Comparison of ENCODE assay signal across 23 cellular contexts in the genomic region with DNA sequence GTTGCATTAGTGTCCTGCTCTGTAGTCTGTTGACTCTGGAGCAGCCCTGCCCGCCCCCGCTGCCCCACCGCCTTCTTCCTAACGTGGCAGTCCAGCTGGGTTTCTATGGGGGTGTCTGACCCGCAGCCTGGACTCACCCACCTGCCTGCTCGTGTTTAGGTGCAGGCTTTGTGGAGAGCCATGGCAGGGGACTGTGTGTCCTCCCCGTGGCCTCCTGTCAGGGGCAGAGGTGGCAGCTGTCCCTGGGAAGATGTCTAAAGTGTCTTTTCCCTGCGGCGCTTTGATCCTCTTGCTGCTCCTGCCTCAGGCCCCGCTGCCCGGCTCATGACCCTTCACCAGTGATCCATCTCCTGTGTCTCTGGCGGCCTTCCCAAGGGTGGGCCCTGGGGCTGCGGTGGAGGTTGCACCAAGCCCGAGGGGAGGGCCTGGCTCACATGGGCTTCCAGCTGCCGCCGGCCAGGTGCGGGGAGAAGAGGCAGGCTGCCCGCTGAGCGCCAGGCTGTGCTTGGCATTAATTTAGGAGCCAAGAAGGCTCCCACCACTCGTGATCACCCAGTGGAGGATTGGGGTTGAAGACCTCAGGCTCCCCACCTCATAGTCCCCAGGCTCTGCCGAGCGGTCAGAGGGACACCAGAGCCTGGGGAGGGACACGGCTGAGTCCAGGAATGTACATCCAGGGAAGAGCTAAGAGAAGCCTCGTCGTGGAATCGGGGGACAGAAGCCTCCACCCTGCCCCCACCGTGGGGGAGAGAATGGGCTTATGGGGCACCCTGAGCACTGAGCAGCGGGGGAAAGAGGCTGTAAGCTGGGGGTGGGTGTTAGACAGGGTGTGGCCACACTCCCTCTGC. TPM values are rescaled to one million over a fixed set of nuclear protein-coding genes. Genes with fewer than 3 reads are reported as not detected.
DNase-seq lines count a peak whose midpoint lies in the region; TF ChIP-seq lines count a peak whose summit lies in the region.
"Had no signal": no experiment of that assay in that cellular context is flagged by ENCODE, and none has a peak within 500 bp of the region (broad histone marks: within the 10 kb centered on the region; RNA-seq: fewer than 3 reads in every experiment).

No MANE protein-coding gene starts in this region.

- intact Hi-C loops in spleen (cut with DNase I; ENCODE audit: low total_unique reads): no loop called here

- H3K9me3 ChIP-seq in liver (ENCODE audit: control insufficient read depth in 4 of 4, low read length in 3 of 4) (no peaks in the 10 kb centered on the region), spleen (peaks cover 0 to 12% (median 9%) of the 10 kb centered on the region in 8 donors)
- H3K9me3 ChIP-seq: gastrocnemius medialis, prostate gland, transverse colon had no signal

- TF ChIP-seq RAD21 in liver (IDR thresholded peaks at IDR 0.05): peak in 1 of 2 donors; percentile 3

- H3K9ac ChIP-seq in liver (ENCODE audit: low read depth in 1 of 2, low read length in 2 of 2): peak overlapping the region in 1 of 2 donors; percentile 23

- WGBS in liver: 36% methylated on average over 28 of the region's 28 CpGs
- WGBS in spleen, 5 donors: 80 to 87% (median 85%) methylated on average over 18 to 28 of the region's 28 CpGs

- peak overlapping the region; percentile 5 to 81 (median 7) for H3K4me3 ChIP-seq in liver (ENCODE audit: low read depth in 1 of 3, low read length in 3 of 3)
- no peak overlapping the region for H3K4me3 ChIP-seq in spleen
- H3K4me3 ChIP-seq: gastrocnemius medialis, PC-9, prostate gland, SK-N-MC, smooth muscle cell, transverse colon had no signal

- H3K27me3 ChIP-seq in liver (ENCODE audit: control insufficient read depth in 4 of 4, insufficient read depth in 4 of 4, low read length in 3 of 4): no peaks in the 10 kb centered on the region
- H3K27me3 ChIP-seq in spleen (replicated peaks in 1 of 7): peaks cover 0 to 5% (median 0%) of the 10 kb centered on the region in 7 donors
- H3K27me3 ChIP-seq: transverse colon had no signal

- no peak for TF ChIP-seq POLR2A in spleen (IDR thresholded peaks at IDR 0.05)

- TF ChIP-seq CTCF in liver (IDR thresholded peaks at IDR 0.05; ENCODE audit: low read depth, low read length, missing input control) (no peak), spleen (IDR thresholded peaks at IDR 0.05 in 8 of 11, conservative IDR thresholded peaks at IDR 0.05 in 3 of 11) (no peak)

- H3K27ac ChIP-seq in liver (ENCODE audit: low read depth in 1 of 2, low read length in 2 of 2) (peak overlapping the region; percentile 61 to 69), spleen (no peak overlapping the region)
- H3K27ac ChIP-seq: 22Rv1, gastrocnemius medialis, PC-9, SK-N-MC, transverse colon had no signal

- H3K36me3 ChIP-seq in liver (ENCODE audit: control insufficient read depth in 4 of 4, insufficient read depth in 3 of 4, low read depth in 1 of 4, low read length in 3 of 4): no peaks in the 10 kb centered on the region
- H3K36me3 ChIP-seq in spleen: no peaks in the 10 kb centered on the region
- H3K36me3 ChIP-seq: gastrocnemius medialis, prostate gland, transverse colon had no signal

- peaks cover 20 to 63% (median 52%) of the 10 kb centered on the region in 4 donors for H3K4me1 ChIP-seq in liver (ENCODE audit: control insufficient read depth in 4 of 4, insufficient read depth in 4 of 4, low read length in 3 of 4)
- H3K4me1 ChIP-seq in spleen: peaks cover 0 to 12% (median 3%) of the 10 kb centered on the region in 6 donors
- H3K4me1 ChIP-seq: gastrocnemius medialis, prostate gland had no signal

- peak; percentile 61 for DNase-seq in DMS 273 (lab: John Stamatoyannopoulos, UW; ENCODE audit: unreplicated experiment)
- no peak for DNase-seq in DMS 273 treated with DMSO at 0.1 percent for 48 hours (lab: John Stamatoyannopoulos, UW)
- DNase-seq in amniotic epithelial cell (ENCODE audit: low read depth): peak; percentile 22
- peak; percentile 58 for DNase-seq in spleen
- no peak for DNase-seq in ecto neural progenitor cell (ENCODE audit: low spot score)
- DNase-seq in NCI-H2081 (lab: John Stamatoyannopoulos, UW): no peak
- no peak for DNase-seq in activated effector memory CD4-positive, alpha-beta T cell treated with Interleukin-2 at 50 U/mL for 16 hours
- DNase-seq: activated CD8-positive, alpha-beta T cell treated with anti-CD3 and anti-CD28 coated beads for 36 hours; activated naive CD4-positive, alpha-beta T cell treated with Interleukin-2 at 50 U/mL for 16 hours; activated T-cell treated with anti-CD3 and anti-CD28 coated beads, Interleukin-2, amount 50 U/mL, for 24 hours; AML-193; DND-41; gastrocnemius medialis; kidney glomerular epithelial cell; PC-9; stimulated activated CD4-positive, alpha-beta T cell treated with anti-CD3 and anti-CD28 coated beads, Interleukin-4, amount 100 ng/mL, for 1 hour; T-helper 9 cell; transverse colon had no signal

TF ChIP-seq in liver, 16 proteins besides CTCF, POLR2A, EP300 and RAD21:
- TF ChIP-seq, protein P1, sequence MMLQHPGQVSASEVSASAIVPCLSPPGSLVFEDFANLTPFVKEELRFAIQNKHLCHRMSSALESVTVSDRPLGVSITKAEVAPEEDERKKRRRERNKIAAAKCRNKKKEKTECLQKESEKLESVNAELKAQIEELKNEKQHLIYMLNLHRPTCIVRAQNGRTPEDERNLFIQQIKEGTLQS (IDR thresholded peaks at IDR 0.05): no peak
- TF ChIP-seq SP1 (IDR thresholded peaks at IDR 0.05): peak; percentile 71
- TF ChIP-seq HNF4G (IDR thresholded peaks at IDR 0.05): no peak
- peak; percentile 42 for TF ChIP-seq FOXA1 (IDR thresholded peaks at IDR 0.05)
- TF ChIP-seq GABPA (IDR thresholded peaks at IDR 0.05 in 1 of 2, conservative IDR thresholded peaks at IDR 0.05 in 1 of 2): no peak
- TF ChIP-seq EGR1 (IDR thresholded peaks at IDR 0.05; ENCODE audit: low read depth in 2 of 2): peak; percentile 95 to 97
- TF ChIP-seq, protein P2, sequence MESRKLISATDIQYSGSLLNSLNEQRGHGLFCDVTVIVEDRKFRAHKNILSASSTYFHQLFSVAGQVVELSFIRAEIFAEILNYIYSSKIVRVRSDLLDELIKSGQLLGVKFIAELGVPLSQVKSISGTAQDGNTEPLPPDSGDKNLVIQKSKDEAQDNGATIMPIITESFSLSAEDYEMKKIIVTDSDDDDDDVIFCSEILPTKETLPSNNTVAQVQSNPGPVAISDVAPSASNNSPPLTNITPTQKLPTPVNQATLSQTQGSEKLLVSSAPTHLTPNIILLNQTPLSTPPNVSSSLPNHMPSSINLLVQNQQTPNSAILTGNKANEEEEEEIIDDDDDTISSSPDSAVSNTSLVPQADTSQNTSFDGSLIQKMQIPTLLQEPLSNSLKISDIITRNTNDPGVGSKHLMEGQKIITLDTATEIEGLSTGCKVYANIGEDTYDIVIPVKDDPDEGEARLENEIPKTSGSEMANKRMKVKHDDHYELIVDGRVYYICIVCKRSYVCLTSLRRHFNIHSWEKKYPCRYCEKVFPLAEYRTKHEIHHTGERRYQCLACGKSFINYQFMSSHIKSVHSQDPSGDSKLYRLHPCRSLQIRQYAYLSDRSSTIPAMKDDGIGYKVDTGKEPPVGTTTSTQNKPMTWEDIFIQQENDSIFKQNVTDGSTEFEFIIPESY (IDR thresholded peaks at IDR 0.05): no peak
- TF ChIP-seq TAF1 (conservative IDR thresholded peaks at IDR 0.05): no peak
- peak; percentile 78 for TF ChIP-seq YY1 (IDR thresholded peaks at IDR 0.05)
- TF ChIP-seq RXRA (IDR thresholded peaks at IDR 0.05): peak; percentile 75 to 95
- TF ChIP-seq, protein P3, sequence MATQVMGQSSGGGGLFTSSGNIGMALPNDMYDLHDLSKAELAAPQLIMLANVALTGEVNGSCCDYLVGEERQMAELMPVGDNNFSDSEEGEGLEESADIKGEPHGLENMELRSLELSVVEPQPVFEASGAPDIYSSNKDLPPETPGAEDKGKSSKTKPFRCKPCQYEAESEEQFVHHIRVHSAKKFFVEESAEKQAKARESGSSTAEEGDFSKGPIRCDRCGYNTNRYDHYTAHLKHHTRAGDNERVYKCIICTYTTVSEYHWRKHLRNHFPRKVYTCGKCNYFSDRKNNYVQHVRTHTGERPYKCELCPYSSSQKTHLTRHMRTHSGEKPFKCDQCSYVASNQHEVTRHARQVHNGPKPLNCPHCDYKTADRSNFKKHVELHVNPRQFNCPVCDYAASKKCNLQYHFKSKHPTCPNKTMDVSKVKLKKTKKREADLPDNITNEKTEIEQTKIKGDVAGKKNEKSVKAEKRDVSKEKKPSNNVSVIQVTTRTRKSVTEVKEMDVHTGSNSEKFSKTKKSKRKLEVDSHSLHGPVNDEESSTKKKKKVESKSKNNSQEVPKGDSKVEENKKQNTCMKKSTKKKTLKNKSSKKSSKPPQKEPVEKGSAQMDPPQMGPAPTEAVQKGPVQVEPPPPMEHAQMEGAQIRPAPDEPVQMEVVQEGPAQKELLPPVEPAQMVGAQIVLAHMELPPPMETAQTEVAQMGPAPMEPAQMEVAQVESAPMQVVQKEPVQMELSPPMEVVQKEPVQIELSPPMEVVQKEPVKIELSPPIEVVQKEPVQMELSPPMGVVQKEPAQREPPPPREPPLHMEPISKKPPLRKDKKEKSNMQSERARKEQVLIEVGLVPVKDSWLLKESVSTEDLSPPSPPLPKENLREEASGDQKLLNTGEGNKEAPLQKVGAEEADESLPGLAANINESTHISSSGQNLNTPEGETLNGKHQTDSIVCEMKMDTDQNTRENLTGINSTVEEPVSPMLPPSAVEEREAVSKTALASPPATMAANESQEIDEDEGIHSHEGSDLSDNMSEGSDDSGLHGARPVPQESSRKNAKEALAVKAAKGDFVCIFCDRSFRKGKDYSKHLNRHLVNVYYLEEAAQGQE (IDR thresholded peaks at IDR 0.05): no peak
- peak; percentile 68 for TF ChIP-seq FOXA2 (IDR thresholded peaks at IDR 0.05)
- TF ChIP-seq, protein P4, sequence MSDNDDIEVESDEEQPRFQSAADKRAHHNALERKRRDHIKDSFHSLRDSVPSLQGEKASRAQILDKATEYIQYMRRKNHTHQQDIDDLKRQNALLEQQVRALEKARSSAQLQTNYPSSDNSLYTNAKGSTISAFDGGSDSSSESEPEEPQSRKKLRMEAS (IDR thresholded peaks at IDR 0.05): peak; percentile 62
- peak in 1 of 2 donors; percentile 11 for TF ChIP-seq JUND (IDR thresholded peaks at IDR 0.05)
- no peak for TF ChIP-seq NR2F2 (IDR thresholded peaks at IDR 0.05)
- TF ChIP-seq HNF4A (conservative IDR thresholded peaks at IDR 0.05): peak; percentile 41 to 47

RNA-seq across cellular contexts. Expression of a gene that starts 44.1 kb away (rescaled TPM):
- total RNA-seq in liver: 100 to 1,000 TPM; 209 to 308 TPM
- 100 to 1,000 TPM in 1 of 2 donors, 10 to 100 TPM in 1; 44.9 to 255 TPM for polyA plus RNA-seq in liver
- total RNA-seq in spleen: 100 to 1,000 TPM in 3 of 7 donors, 10 to 100 TPM in 4; 71.8 to 208 (median 99.6) TPM
- polyA plus RNA-seq in spleen: 10 to 100 TPM; 35.0 to 66.9 (median 60.0) TPM

Comparison
In these comparisons a context has a peak if more than half of its experiments do, and no peak if none do; other contexts are left out.
1. DNase-seq: peak in DMS 273 (single experiment), amniotic epithelial cell (single experiment) and spleen (single experiment); none in DMS 273 treated with DMSO at 0.1 percent for 48 hours (single experiment), ecto neural progenitor cell (single experiment), NCI-H2081 (0 of 2) and activated effector memory CD4-positive, alpha-beta T cell treated with Interleukin-2 at 50 U/mL for 16 hours (single experiment).
2. H3K27ac ChIP-seq: peak in liver (2 of 2); none in spleen (0 of 8).
3. H3K4me3 ChIP-seq: peak in liver (3 of 3); none in spleen (0 of 8).